ENCODE assay signal across 8 cellular contexts in the genomic region with DNA sequence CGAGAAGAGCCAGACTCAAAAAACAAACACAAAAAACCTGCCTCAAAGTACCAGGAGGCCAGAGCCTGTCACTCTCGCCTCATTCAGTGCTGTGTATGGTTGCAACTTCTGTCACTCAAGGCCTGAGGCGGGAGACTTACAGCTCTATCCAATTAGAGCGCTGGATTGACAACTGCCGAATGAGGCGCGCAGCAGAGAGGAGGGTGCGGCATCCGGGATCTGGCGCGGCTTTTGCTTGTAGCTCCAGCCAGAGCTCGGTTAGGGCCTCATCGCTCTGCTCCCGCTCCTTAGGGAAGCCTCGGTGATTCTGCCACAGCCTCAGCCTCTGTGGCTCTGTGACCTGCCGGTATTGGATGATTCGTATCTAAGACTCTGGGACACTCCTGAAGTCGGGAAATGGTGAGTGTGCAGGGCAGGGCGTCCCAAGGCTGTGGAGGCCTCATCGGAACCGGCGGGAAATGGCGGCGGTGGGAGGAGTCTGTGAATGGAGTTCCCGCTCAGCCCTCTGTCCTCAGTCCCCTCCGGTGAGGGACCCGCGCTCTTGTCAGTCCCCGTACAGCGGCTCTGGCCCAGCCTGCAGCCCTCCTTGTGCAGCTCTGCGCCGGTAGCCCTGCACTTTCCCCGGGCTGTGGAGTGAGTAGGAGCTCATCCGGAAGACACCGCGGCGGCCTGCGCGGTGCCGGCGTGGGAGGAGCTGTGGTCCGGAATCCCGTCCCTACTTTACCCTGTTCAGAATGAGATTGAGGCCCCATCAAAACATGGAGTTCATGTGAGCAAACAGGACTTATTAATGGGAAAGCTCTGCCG. TPM values are rescaled to one million over a fixed set of nuclear protein-coding genes. Genes with fewer than 3 reads are reported as not detected.
DNase-seq lines count a peak whose midpoint lies in the region; ATAC-seq, FAIRE-seq and TF ChIP-seq lines count a peak whose summit lies in the region.

Gene ZNF718, plus strand, starts transcription at position 227 of the 807 bp plus-strand sequence. Its CDS starts 170 bp downstream, at position 397.

- peak within 1 kb of the TSS; percentile 98 for H3K4me3 ChIP-seq in psoas muscle

- peaks cover 21% of the 10 kb centered on the region for H3K9me3 ChIP-seq in psoas muscle

- WGBS in psoas muscle, 3 donors, result 1% methylated on average over 41 to 44 of the region's 44 CpGs

- peaks cover 6% of the 10 kb centered on the region for H3K4me1 ChIP-seq in psoas muscle

- H3K27me3 ChIP-seq in psoas muscle (ENCODE audit: insufficient read depth in 3 of 3, low read length in 2 of 3), result no peaks in the 10 kb centered on the region

- no peaks in the 10 kb centered on the region for H3K27me3 Mint-ChIP-seq in T-helper 1 cell treated with Interleukin-12 subunit alpha and Interleukin-12 subunit beta and Interleukin-4 antibody, amounts not matched to agents 30 μg/mL and 1 μg/mL, for 36 hours (ENCODE audit: low read depth)

- H3K4me1 Mint-ChIP-seq in T-helper 1 cell treated with Interleukin-12 subunit alpha and Interleukin-12 subunit beta and Interleukin-4 antibody, amounts not matched to agents 30 μg/mL and 1 μg/mL, for 36 hours (ENCODE audit: low read depth), result peaks cover 21% of the 10 kb centered on the region

- TF ChIP-seq CTCF in GM10248 (IDR thresholded peaks at IDR 0.05; ENCODE audit: control extremely low read depth, extremely low read depth, low read depth, missing control alignments), result no peak
- TF ChIP-seq CTCF in psoas muscle (IDR thresholded peaks at IDR 0.05), result no peak

- peak; percentile 98 for ATAC-seq in HG02588 (IDR thresholded peaks at IDR 0.05; ENCODE audit: unreplicated experiment)
- ATAC-seq in left ventricle myocardium superior, result peak; percentile 99
- peak; percentile 99 to 100 (median 100) for ATAC-seq in psoas muscle

- H3K27ac ChIP-seq in angular gyrus (ENCODE audit: low read depth, low read length) (peak within 1 kb of the TSS; percentile 95), psoas muscle (peak within 1 kb of the TSS; percentile 83)

- DNase-seq in GM10248 (ENCODE audit: extremely low spot score) (peak; percentile 94), NCI-H1092 treated with DMSO at 0.1 percent for 48 hours (lab: John Stamatoyannopoulos, UW) (peak; percentile 97), left ventricle myocardium superior (peak; percentile 93), psoas muscle (peak; percentile 90 to 92), urothelium cell line (ENCODE audit: low spot score) (peak; percentile 87)

- intact Hi-C loops in left ventricle myocardium superior (cut with micrococcal nuclease) (no loop called here), psoas muscle (cut with DNase I) (no loop called here)

- FAIRE-seq in urothelium cell line (lab: Jason Lieb, UNC), result no peak

- peaks cover 0 to 21% of the 10 kb centered on the region in 2 donors for H3K36me3 ChIP-seq in psoas muscle (ENCODE audit: insufficient read depth in 1 of 2, low read depth in 1 of 2)

- H3K9me3 Mint-ChIP-seq in T-helper 1 cell treated with Interleukin-12 subunit alpha and Interleukin-12 subunit beta and Interleukin-4 antibody, amounts not matched to agents 30 μg/mL and 1 μg/mL, for 36 hours, result peaks cover 34% of the 10 kb centered on the region

- CTCF ChIA-PET in GM10248 (lab: Yijun Ruan, JAX), result interaction anchor here (0.8 to 2.4 kb wide), 7 partner anchors 9 to 618 kb away, joined by 3 to 7 read pairs (median 3); no protein-coding TSS in a partner anchor

- peak within 1 kb of the TSS; percentile 94 for H3K4me3 Mint-ChIP-seq in T-helper 1 cell treated with Interleukin-12 subunit alpha and Interleukin-12 subunit beta and Interleukin-4 antibody, amounts not matched to agents 30 μg/mL and 1 μg/mL, for 36 hours

- POLR2A ChIA-PET in GM10248 (lab: Yijun Ruan, JAX), result no interaction called here

- peak within 1 kb of the TSS; percentile 96 for H3K27ac Mint-ChIP-seq in T-helper 1 cell treated with Interleukin-12 subunit alpha and Interleukin-12 subunit beta and Interleukin-4 antibody, amounts not matched to agents 30 μg/mL and 1 μg/mL, for 36 hours

- H3K36me3 Mint-ChIP-seq in T-helper 1 cell treated with Interleukin-12 subunit alpha and Interleukin-12 subunit beta and Interleukin-4 antibody, amounts not matched to agents 30 μg/mL and 1 μg/mL, for 36 hours (ENCODE audit: low read depth), result peaks cover 38% of the 10 kb centered on the region

RNA-seq across cellular contexts. Expression of gene ZNF718, which starts in this region (rescaled TPM):
- total RNA-seq in left ventricle myocardium superior (6.3 TPM), psoas muscle (1 to 10 TPM in 3 of 4 donors, under 1 TPM in 1; 0.44 to 3.0 (median 1.3) TPM)
- polyA plus RNA-seq in psoas muscle, result 1 to 10 TPM in 1 of 3 donors, under 1 TPM in 2; 0.56 to 2.0 (median 0.72) TPM

Comparison
In these comparisons a context has a peak if more than half of its experiments do, and no peak if none do; other contexts are left out.
1. Peak in every context shown above with its lines: DNase-seq, ATAC-seq, H3K4me3 ChIP-seq and H3K27ac ChIP-seq.